ENCODE assay signal across 20 cellular contexts in genomic region chr11:59641156-59641555, GRCh38. TPM values are rescaled to one million over a fixed set of nuclear protein-coding genes. Genes with fewer than 3 reads are reported as not detected.
DNase-seq lines count a peak whose midpoint lies in the region; ATAC-seq and TF ChIP-seq lines count a peak whose summit lies in the region.
"Had no signal": no experiment of that assay in that cellular context is flagged by ENCODE, and none has a peak within 500 bp of the region (broad histone marks: within the 10 kb centered on the region; RNA-seq: fewer than 3 reads in every experiment).

No MANE protein-coding gene starts in this region.

- H3K9me3 ChIP-seq in PC-3 (ENCODE audit: low read length), result no peaks in the 10 kb centered on the region
- no peaks in the 10 kb centered on the region for H3K9me3 ChIP-seq in suprapubic skin

- BruUV-seq in PC-3 (replicated peaks; lab: Mats Ljungman, UMichigan), result no TSS peak

- H3K4me3 ChIP-seq in PC-3 (ENCODE audit: low read length) (no peak overlapping the region), suprapubic skin (no peak overlapping the region)
- H3K4me3 ChIP-seq: GM23338 had no signal

- no peak overlapping the region for H3K9ac ChIP-seq in PC-3 (ENCODE audit: low read length)

- H3K4me1 ChIP-seq in PC-3 (ENCODE audit: insufficient read depth, low read length) (peaks cover 12% of the 10 kb centered on the region), suprapubic skin (no peaks in the 10 kb centered on the region)

- H3K27ac ChIP-seq in PC-3 (ENCODE audit: low read length), result no peak overlapping the region
- no peak overlapping the region for H3K27ac ChIP-seq in suprapubic skin

- no peaks in the 10 kb centered on the region for H3K79me2 ChIP-seq in PC-3 (ENCODE audit: low read length)

- CTCF ChIA-PET in PC-3 (lab: Charles Lee), result no interaction called here

- no peaks in the 10 kb centered on the region for H3K9me2 ChIP-seq in PC-3 (replicated peaks; ENCODE audit: low read length)

- POLR2A ChIA-PET in PC-3 (lab: Charles Lee; ENCODE audit: unreplicated experiment), result no interaction called here

- H2AFZ ChIP-seq in PC-3 (ENCODE audit: low read length), result no peak overlapping the region
- H2AFZ ChIP-seq: GM23338 had no signal

- H3K36me3 ChIP-seq in PC-3 (ENCODE audit: low read depth, low read length) (peaks cover 78% of the 10 kb centered on the region), suprapubic skin (peaks cover 87% of the 10 kb centered on the region)

- no peaks in the 10 kb centered on the region for H4K20me1 ChIP-seq in PC-3 (ENCODE audit: low read length)

- ATAC-seq in PC-3 (peak; percentile 94), left colon (peak; percentile 46), left cardiac atrium (no peak), Right ventricle myocardium superior (ENCODE audit: poor library complexity) (no peak)
- ATAC-seq: GM23338, SK-N-SH treated with all-trans-retinoic acid at 6 μM for 48 hours had no signal

- DNase-seq in A172 (ENCODE audit: low spot score) (peak; percentile 18), ELR (ENCODE audit: low read depth) (peak; percentile 20), PC-3 (peak; percentile 71), left colon (no peak), suprapubic skin (ENCODE audit: low spot score in 2 of 2) (no peak), left cardiac atrium (no peak), Right ventricle myocardium superior (no peak)
- DNase-seq: AML-193; CD4-positive, CD25-positive, alpha-beta regulatory T cell; DMS53; KG1; MM.1S; NCI-H1092 treated with DMSO at 0.1 percent for 48 hours; NCI-H1694; NCI-H2107; NCI-H2227 treated with DMSO at 0.1 percent for 48 hours; NCI-H524; SHP77 treated with DMSO at 0.1 percent for 48 hours had no signal

- TF ChIP-seq EP300 in suprapubic skin (IDR thresholded peaks at IDR 0.05), result no peak

- 84% methylated on average over 3 of the region's 3 CpGs for WGBS in suprapubic skin

- TF ChIP-seq POLR2A in suprapubic skin (IDR thresholded peaks at IDR 0.05), result no peak

- intact Hi-C loops in PC-3 (cut with micrococcal nuclease), result no loop called here
- intact Hi-C loops in left colon (cut with DNase I, micrococcal nuclease), result loop anchor here in 1 of 2 donors (10.0 kb wide), 1 partner anchor 46 kb away; no protein-coding TSS in a partner anchor
- intact Hi-C loops in left cardiac atrium (cut with DNase I), result no loop called here
- intact Hi-C loops in Right ventricle myocardium superior (cut with DNase I), result no loop called here

- H3K4me2 ChIP-seq in PC-3 (ENCODE audit: low read length), result no peak overlapping the region
- H3K4me2 ChIP-seq: GM23338 had no signal

- TF ChIP-seq CTCF in PC-3 (conservative IDR thresholded peaks at IDR 0.05; ENCODE audit: low read depth, low read length) (no peak), suprapubic skin (IDR thresholded peaks at IDR 0.05) (no peak)

- H3F3A ChIP-seq in PC-3 (ENCODE audit: low read length, unreplicated experiment), result no peaks in the 10 kb centered on the region

- H3K27me3 ChIP-seq in PC-3 (ENCODE audit: low read length), result no peaks in the 10 kb centered on the region
- no peaks in the 10 kb centered on the region for H3K27me3 ChIP-seq in suprapubic skin

RNA-seq across cellular contexts. Expression of gene OSBP, which starts 25.6 kb away (rescaled TPM):
- total RNA-seq in A172 (2014; rRNA removed; shearing (Covaris generic)), result 16.6 and 16.7 TPM in 2 replicates
- total RNA-seq in PC-3 (2014; rRNA removed), result 36.3 and 59.4 TPM in 2 replicates
- 10 to 100 TPM; 51.3 to 62.1 TPM for total RNA-seq in left colon
- 10 to 100 TPM; 37.2 to 71.5 (median 49.6) TPM for total RNA-seq in suprapubic skin
- 10 to 100 TPM; 31.7 to 37.8 TPM for total RNA-seq in left cardiac atrium
- 33.1 TPM for total RNA-seq in Right ventricle myocardium superior

RNA-seq across cellular contexts. Expression of gene PATL1, which starts 27.7 kb away (rescaled TPM):
- total RNA-seq in A172 (2014; rRNA removed; shearing (Covaris generic)), result 19.9 and 20.3 TPM in 2 replicates
- 18.1 and 23.1 TPM in 2 replicates for total RNA-seq in PC-3 (2014; rRNA removed)
- total RNA-seq in left colon, result 10 to 100 TPM; 33.9 to 38.1 TPM
- 10 to 100 TPM; 14.3 to 23.2 (median 19.2) TPM for total RNA-seq in suprapubic skin
- total RNA-seq in left cardiac atrium, result 10 to 100 TPM; 21.6 to 28.2 TPM
- total RNA-seq in Right ventricle myocardium superior, result 21.6 TPM

Comparison
In these comparisons a context has a peak if more than half of its experiments do, and no peak if none do; other contexts are left out.
1. DNase-seq: peak in A172 (single experiment), ELR (single experiment) and PC-3 (single experiment); none in left colon (0 of 2), suprapubic skin (0 of 2), left cardiac atrium (single experiment) and Right ventricle myocardium superior (single experiment).
2. ATAC-seq: peak in PC-3 (single experiment) and left colon (single experiment); none in left cardiac atrium (0 of 2) and Right ventricle myocardium superior (single experiment).